ENCODE assay signal across 1 cellular context in the genomic region with DNA sequence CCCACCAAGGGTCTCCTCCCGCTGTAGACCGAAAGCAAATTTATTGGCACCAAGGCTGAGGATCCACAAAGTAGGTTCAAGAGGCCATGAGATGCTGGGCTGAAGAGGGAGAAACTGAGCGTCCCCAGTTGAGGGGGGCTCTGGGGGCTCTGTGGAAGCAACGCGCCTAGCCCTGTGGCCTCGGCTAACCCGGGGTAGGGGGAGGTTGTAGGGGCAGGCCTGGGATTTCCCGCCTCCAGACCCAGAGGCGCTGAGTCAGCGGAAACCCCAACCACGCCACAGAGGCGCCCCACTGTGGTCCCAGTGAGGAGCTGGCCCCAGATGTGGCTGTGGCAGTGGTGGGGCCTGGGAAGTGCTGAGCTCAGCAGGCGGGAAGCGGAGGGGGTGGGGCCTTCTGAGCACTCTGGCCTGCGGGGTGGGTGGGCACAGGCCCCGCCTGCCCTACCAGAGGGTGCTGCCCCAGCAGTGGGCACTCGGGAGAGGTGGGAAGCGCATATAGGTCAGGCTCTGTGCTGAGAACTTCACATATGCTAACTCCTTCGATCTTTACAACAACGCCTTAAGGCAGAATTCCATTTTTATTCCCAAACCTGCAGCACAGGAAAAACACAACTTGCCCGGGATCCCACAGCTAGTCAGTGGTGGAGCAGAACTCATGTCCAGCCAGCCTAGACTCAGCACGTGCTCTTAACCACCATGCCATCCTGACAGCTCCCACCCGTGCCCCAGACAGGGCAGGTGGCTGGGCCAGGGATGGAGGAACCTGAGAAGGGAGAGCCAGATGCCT.
TF ChIP-seq lines count a peak whose summit lies in the region.

No MANE protein-coding gene starts in this region.

TF ChIP-seq in GM12878, 131 proteins besides CTCF, POLR2A, EP300 and RAD21 (continued from another document and continues in another):
- TF ChIP-seq, protein P1, sequence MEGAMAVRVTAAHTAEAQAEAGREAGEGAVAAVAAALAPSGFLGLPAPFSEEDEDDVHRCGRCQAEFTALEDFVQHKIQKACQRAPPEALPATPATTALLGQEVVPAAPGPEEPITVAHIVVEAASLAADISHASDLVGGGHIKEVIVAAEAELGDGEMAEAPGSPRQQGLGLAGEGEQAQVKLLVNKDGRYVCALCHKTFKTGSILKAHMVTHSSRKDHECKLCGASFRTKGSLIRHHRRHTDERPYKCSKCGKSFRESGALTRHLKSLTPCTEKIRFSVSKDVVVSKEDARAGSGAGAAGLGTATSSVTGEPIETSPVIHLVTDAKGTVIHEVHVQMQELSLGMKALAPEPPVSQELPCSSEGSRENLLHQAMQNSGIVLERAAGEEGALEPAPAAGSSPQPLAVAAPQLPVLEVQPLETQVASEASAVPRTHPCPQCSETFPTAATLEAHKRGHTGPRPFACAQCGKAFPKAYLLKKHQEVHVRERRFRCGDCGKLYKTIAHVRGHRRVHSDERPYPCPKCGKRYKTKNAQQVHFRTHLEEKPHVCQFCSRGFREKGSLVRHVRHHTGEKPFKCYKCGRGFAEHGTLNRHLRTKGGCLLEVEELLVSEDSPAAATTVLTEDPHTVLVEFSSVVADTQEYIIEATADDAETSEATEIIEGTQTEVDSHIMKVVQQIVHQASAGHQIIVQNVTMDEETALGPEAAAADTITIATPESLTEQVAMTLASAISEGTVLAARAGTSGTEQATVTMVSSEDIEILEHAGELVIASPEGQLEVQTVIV (IDR thresholded peaks at IDR 0.05; ENCODE audit: borderline replicate concordance, partially characterized antibody), result no peak
- TF ChIP-seq GATAD2B (conservative IDR thresholded peaks at IDR 0.05; ENCODE audit: low read depth) (no peak; the same call in 1 of the 2 replicates), EGR1 (IDR thresholded peaks at IDR 0.05; ENCODE audit: borderline replicate concordance in 1 of 2, low read depth in 2 of 2, low read length in 2 of 2) (peak in 1 of 2 experiments; percentile 51; a peak in 1 of 3 replicates), HDAC6 (IDR thresholded peaks at IDR 0.05; ENCODE audit: unreplicated experiment) (no peak), SMC3 (IDR thresholded peaks at IDR 0.05; ENCODE audit: borderline replicate concordance, low read length) (peak; percentile 60; the same call in 1 of the 2 replicates), SMAD5 (IDR thresholded peaks at IDR 0.05; ENCODE audit: low read depth) (no peak), ZZZ3 (IDR thresholded peaks at IDR 0.05; ENCODE audit: control insufficient read depth, insufficient read length, low read depth) (no peak), SREBF2 (IDR thresholded peaks at IDR 0.05; ENCODE audit: low read length) (no peak), POLR2AphosphoS2 (IDR thresholded peaks at IDR 0.05; ENCODE audit: low read depth, low read length) (no peak), KDM1A (IDR thresholded peaks at IDR 0.05; ENCODE audit: borderline replicate concordance) (no peak), ZSCAN29 (IDR thresholded peaks at IDR 0.05) (no peak), NR2F1 (conservative IDR thresholded peaks at IDR 0.05) (peak; percentile 45; the same call in 1 of the 2 replicates), RAD51 (IDR thresholded peaks at IDR 0.05) (no peak), MEF2B (IDR thresholded peaks at IDR 0.05; ENCODE audit: partially characterized antibody, poor library complexity, severe bottlenecking) (no peak), IKZF2 (IDR thresholded peaks at IDR 0.05) (0 out of 4 replicates have a peak, but pooled peaks have one; percentile 18 to 35), TAF1 (IDR thresholded peaks at IDR 0.05; ENCODE audit: borderline replicate concordance, low read depth, low read length) (no peak), GABPA (IDR thresholded peaks at IDR 0.05; ENCODE audit: low read depth) (no peak), MTA2 (IDR thresholded peaks at IDR 0.05; ENCODE audit: low read depth) (no peak), SREBF1 (IDR thresholded peaks at IDR 0.05; ENCODE audit: low read length) (no peak), TARDBP (IDR thresholded peaks at IDR 0.05; ENCODE audit: borderline replicate concordance) (no peak), JUND (IDR thresholded peaks at IDR 0.05; ENCODE audit: low read depth, low read length) (no peak), NFXL1 (IDR thresholded peaks at IDR 0.05; ENCODE audit: borderline replicate concordance) (no peak), MXI1 (IDR thresholded peaks at IDR 0.05; ENCODE audit: low read depth, low read length) (no peak), ZNF384 (IDR thresholded peaks at IDR 0.05; ENCODE audit: borderline replicate concordance, low read depth, low read length) (no peak), NFYA (IDR thresholded peaks at IDR 0.05; ENCODE audit: borderline replicate concordance, low read depth, low read length) (no peak), CHD1 (IDR thresholded peaks at IDR 0.05; ENCODE audit: low read depth, low read length) (no peak), WRNIP1 (IDR thresholded peaks at IDR 0.05; ENCODE audit: borderline replicate concordance, low read depth, low read length) (no peak), ZNF207 (IDR thresholded peaks at IDR 0.05; ENCODE audit: borderline replicate concordance) (no peak), ZBED1 (IDR thresholded peaks at IDR 0.05; ENCODE audit: borderline replicate concordance) (no peak), HDAC2 (IDR thresholded peaks at IDR 0.05) (no peak), PAX5 (IDR thresholded peaks at IDR 0.05; ENCODE audit: borderline replicate concordance, low read depth, low read length) (0 out of 2 replicates have a peak, but pooled peaks have one; percentile 58), TBL1XR1 (IDR thresholded peaks at IDR 0.05; ENCODE audit: low read depth, low read length) (no peak), ZNF217 (IDR thresholded peaks at IDR 0.05) (no peak), PAX8 (IDR thresholded peaks at IDR 0.05) (no peak), IKZF1 (conservative IDR thresholded peaks at IDR 0.05) (peak; percentile 54)
- TF ChIP-seq, protein P2, sequence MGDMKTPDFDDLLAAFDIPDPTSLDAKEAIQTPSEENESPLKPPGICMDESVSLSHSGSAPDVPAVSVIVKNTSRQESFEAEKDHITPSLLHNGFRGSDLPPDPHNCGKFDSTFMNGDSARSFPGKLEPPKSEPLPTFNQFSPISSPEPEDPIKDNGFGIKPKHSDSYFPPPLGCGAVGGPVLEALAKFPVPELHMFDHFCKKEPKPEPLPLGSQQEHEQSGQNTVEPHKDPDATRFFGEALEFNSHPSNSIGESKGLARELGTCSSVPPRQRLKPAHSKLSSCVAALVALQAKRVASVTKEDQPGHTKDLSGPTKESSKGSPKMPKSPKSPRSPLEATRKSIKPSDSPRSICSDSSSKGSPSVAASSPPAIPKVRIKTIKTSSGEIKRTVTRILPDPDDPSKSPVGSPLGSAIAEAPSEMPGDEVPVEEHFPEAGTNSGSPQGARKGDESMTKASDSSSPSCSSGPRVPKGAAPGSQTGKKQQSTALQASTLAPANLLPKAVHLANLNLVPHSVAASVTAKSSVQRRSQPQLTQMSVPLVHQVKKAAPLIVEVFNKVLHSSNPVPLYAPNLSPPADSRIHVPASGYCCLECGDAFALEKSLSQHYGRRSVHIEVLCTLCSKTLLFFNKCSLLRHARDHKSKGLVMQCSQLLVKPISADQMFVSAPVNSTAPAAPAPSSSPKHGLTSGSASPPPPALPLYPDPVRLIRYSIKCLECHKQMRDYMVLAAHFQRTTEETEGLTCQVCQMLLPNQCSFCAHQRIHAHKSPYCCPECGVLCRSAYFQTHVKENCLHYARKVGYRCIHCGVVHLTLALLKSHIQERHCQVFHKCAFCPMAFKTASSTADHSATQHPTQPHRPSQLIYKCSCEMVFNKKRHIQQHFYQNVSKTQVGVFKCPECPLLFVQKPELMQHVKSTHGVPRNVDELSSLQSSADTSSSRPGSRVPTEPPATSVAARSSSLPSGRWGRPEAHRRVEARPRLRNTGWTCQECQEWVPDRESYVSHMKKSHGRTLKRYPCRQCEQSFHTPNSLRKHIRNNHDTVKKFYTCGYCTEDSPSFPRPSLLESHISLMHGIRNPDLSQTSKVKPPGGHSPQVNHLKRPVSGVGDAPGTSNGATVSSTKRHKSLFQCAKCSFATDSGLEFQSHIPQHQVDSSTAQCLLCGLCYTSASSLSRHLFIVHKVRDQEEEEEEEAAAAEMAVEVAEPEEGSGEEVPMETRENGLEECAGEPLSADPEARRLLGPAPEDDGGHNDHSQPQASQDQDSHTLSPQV (IDR thresholded peaks at IDR 0.05), result no peak
- TF ChIP-seq, protein P3, sequence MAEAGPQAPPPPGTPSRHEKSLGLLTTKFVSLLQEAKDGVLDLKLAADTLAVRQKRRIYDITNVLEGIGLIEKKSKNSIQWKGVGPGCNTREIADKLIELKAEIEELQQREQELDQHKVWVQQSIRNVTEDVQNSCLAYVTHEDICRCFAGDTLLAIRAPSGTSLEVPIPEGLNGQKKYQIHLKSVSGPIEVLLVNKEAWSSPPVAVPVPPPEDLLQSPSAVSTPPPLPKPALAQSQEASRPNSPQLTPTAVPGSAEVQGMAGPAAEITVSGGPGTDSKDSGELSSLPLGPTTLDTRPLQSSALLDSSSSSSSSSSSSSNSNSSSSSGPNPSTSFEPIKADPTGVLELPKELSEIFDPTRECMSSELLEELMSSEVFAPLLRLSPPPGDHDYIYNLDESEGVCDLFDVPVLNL (IDR thresholded peaks at IDR 0.05; ENCODE audit: low read depth, low read length), result 0 out of 2 replicates have a peak, but pooled peaks have one; percentile 30
- TF ChIP-seq, protein P4, sequence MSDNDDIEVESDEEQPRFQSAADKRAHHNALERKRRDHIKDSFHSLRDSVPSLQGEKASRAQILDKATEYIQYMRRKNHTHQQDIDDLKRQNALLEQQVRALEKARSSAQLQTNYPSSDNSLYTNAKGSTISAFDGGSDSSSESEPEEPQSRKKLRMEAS (IDR thresholded peaks at IDR 0.05; ENCODE audit: low read depth, low read length), result no peak
- TF ChIP-seq, protein P5, sequence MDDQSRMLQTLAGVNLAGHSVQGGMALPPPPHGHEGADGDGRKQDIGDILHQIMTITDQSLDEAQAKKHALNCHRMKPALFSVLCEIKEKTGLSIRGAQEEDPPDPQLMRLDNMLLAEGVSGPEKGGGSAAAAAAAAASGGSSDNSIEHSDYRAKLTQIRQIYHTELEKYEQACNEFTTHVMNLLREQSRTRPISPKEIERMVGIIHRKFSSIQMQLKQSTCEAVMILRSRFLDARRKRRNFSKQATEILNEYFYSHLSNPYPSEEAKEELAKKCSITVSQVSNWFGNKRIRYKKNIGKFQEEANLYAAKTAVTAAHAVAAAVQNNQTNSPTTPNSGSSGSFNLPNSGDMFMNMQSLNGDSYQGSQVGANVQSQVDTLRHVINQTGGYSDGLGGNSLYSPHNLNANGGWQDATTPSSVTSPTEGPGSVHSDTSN (IDR thresholded peaks at IDR 0.05; ENCODE audit: insufficient replicate concordance, low read depth, low read length), result no peak
- TF ChIP-seq, protein P6, sequence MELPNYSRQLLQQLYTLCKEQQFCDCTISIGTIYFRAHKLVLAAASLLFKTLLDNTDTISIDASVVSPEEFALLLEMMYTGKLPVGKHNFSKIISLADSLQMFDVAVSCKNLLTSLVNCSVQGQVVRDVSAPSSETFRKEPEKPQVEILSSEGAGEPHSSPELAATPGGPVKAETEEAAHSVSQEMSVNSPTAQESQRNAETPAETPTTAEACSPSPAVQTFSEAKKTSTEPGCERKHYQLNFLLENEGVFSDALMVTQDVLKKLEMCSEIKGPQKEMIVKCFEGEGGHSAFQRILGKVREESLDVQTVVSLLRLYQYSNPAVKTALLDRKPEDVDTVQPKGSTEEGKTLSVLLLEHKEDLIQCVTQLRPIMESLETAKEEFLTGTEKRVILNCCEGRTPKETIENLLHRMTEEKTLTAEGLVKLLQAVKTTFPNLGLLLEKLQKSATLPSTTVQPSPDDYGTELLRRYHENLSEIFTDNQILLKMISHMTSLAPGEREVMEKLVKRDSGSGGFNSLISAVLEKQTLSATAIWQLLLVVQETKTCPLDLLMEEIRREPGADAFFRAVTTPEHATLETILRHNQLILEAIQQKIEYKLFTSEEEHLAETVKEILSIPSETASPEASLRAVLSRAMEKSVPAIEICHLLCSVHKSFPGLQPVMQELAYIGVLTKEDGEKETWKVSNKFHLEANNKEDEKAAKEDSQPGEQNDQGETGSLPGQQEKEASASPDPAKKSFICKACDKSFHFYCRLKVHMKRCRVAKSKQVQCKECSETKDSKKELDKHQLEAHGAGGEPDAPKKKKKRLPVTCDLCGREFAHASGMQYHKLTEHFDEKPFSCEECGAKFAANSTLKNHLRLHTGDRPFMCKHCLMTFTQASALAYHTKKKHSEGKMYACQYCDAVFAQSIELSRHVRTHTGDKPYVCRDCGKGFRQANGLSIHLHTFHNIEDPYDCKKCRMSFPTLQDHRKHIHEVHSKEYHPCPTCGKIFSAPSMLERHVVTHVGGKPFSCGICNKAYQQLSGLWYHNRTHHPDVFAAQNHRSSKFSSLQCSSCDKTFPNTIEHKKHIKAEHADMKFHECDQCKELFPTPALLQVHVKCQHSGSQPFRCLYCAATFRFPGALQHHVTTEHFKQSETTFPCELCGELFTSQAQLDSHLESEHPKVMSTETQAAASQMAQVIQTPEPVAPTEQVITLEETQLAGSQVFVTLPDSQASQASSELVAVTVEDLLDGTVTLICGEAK (IDR thresholded peaks at IDR 0.05; ENCODE audit: borderline replicate concordance), result no peak
- TF ChIP-seq, protein P7, sequence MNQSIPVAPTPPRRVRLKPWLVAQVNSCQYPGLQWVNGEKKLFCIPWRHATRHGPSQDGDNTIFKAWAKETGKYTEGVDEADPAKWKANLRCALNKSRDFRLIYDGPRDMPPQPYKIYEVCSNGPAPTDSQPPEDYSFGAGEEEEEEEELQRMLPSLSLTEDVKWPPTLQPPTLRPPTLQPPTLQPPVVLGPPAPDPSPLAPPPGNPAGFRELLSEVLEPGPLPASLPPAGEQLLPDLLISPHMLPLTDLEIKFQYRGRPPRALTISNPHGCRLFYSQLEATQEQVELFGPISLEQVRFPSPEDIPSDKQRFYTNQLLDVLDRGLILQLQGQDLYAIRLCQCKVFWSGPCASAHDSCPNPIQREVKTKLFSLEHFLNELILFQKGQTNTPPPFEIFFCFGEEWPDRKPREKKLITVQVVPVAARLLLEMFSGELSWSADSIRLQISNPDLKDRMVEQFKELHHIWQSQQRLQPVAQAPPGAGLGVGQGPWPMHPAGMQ (IDR thresholded peaks at IDR 0.05; ENCODE audit: borderline replicate concordance), result no peak
- TF ChIP-seq, protein P8, sequence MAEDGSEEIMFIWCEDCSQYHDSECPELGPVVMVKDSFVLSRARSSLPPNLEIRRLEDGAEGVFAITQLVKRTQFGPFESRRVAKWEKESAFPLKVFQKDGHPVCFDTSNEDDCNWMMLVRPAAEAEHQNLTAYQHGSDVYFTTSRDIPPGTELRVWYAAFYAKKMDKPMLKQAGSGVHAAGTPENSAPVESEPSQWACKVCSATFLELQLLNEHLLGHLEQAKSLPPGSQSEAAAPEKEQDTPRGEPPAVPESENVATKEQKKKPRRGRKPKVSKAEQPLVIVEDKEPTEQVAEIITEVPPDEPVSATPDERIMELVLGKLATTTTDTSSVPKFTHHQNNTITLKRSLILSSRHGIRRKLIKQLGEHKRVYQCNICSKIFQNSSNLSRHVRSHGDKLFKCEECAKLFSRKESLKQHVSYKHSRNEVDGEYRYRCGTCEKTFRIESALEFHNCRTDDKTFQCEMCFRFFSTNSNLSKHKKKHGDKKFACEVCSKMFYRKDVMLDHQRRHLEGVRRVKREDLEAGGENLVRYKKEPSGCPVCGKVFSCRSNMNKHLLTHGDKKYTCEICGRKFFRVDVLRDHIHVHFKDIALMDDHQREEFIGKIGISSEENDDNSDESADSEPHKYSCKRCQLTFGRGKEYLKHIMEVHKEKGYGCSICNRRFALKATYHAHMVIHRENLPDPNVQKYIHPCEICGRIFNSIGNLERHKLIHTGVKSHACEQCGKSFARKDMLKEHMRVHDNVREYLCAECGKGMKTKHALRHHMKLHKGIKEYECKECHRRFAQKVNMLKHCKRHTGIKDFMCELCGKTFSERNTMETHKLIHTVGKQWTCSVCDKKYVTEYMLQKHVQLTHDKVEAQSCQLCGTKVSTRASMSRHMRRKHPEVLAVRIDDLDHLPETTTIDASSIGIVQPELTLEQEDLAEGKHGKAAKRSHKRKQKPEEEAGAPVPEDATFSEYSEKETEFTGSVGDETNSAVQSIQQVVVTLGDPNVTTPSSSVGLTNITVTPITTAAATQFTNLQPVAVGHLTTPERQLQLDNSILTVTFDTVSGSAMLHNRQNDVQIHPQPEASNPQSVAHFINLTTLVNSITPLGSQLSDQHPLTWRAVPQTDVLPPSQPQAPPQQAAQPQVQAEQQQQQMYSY (CRISPR knock-in tag; IDR thresholded peaks at IDR 0.05), result no peak
